Comparison of ENCODE assay signal across 8 cellular contexts in the genomic region with DNA sequence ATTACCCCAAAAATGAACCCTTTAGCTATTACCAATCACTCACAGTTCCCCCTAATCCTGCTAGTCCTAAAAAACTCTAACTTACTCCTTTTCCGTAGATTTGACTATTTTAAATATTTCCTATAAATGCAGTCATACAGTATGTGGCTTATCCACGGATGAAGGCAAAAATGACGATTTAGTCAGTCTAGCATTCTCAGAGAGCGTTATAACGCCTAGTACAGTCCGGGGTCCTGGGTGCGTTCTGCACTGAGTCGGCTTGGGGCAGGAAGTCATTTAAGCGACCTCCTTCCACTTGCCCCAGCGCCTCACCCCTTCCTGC. TPM values are rescaled to one million over a fixed set of nuclear protein-coding genes. Genes with fewer than 3 reads are reported as not detected.
DNase-seq lines count a peak whose midpoint lies in the region; ATAC-seq, FAIRE-seq and TF ChIP-seq lines count a peak whose summit lies in the region.

No MANE protein-coding gene starts in this region.

- H3K27me3 ChIP-seq in H7 (ENCODE audit: control insufficient read depth, insufficient read depth, low read length): no peaks in the 10 kb centered on the region
- no peaks in the 10 kb centered on the region for H3K27me3 ChIP-seq in tibial nerve

- no peak for TF ChIP-seq EP300 in tibial nerve (IDR thresholded peaks at IDR 0.05)

- H3K27ac ChIP-seq in kidney (ENCODE audit: low read depth in 2 of 2, low read length in 2 of 2): peak overlapping the region; percentile 97 to 98
- H3K27ac ChIP-seq in tibial nerve: peak overlapping the region; percentile 83 to 96 (median 88)

- H3K4me3 ChIP-seq in H7 (ENCODE audit: insufficient read depth, low read depth, low read length) (peak overlapping the region; percentile 92), kidney (ENCODE audit: low read length in 2 of 2) (peak overlapping the region; percentile 91 to 95), tibial nerve (peak overlapping the region; percentile 77 to 95 (median 82))

- H3K9ac ChIP-seq in kidney (ENCODE audit: low read length in 2 of 2): peak overlapping the region; percentile 88

- no peaks in the 10 kb centered on the region for H3K36me3 ChIP-seq in H7 (replicated peaks; ENCODE audit: control insufficient read depth, insufficient read depth, low read length)
- no peaks in the 10 kb centered on the region for H3K36me3 ChIP-seq in kidney (ENCODE audit: control insufficient read depth in 1 of 2, insufficient read depth in 2 of 2, low read length in 2 of 2)
- peaks cover 0 to 34% (median 0%) of the 10 kb centered on the region in 3 donors for H3K36me3 ChIP-seq in tibial nerve

- CTCF ChIA-PET in activated CD4-positive, alpha-beta memory T cell treated with anti-CD3 and anti-CD28 coated beads, Interleukin-2, amount 10 ng/mL, durations not matched to agents 7 days and 5 days (lab: Charles Lee): interaction anchor here (1.1 to 1.5 kb wide), 2 partner anchors 9 kb away, joined by 3 read pairs; no protein-coding TSS in a partner anchor
- CTCF ChIA-PET in GM10248 (lab: Yijun Ruan, JAX): interaction anchor here (1.1 kb wide), 1 partner anchor 15 kb away, joined by 3 read pairs; no protein-coding TSS in a partner anchor

- intact Hi-C loops in CD14-positive monocyte (cut with micrococcal nuclease) (loop anchor here (5.0 to 10.0 kb wide), 6 partner anchors 143 to 1003 kb away; a partner anchor contains a TSS), kidney (cut with DNase I) (no loop called here), sciatic nerve (cut with DNase I) (no loop called here)

- peaks cover 16% of the 10 kb centered on the region for H3K4me1 Mint-ChIP-seq in CD14-positive monocyte
- peaks cover 23% of the 10 kb centered on the region for H3K4me1 Mint-ChIP-seq in activated CD4-positive, alpha-beta memory T cell treated with anti-CD3 and anti-CD28 coated beads, Interleukin-2, amount 10 ng/mL, durations not matched to agents 7 days and 5 days

- H3K27me3 Mint-ChIP-seq in CD14-positive monocyte (ENCODE audit: low read depth in 3 of 3): peaks cover 0 to 4% (median 2%) of the 10 kb centered on the region in 3 donors
- no peaks in the 10 kb centered on the region for H3K27me3 Mint-ChIP-seq in activated CD4-positive, alpha-beta memory T cell treated with anti-CD3 and anti-CD28 coated beads, Interleukin-2, amount 10 ng/mL, durations not matched to agents 7 days and 5 days

- H3K36me3 Mint-ChIP-seq in CD14-positive monocyte: peaks cover 10 to 30% of the 10 kb centered on the region in 2 donors
- H3K36me3 Mint-ChIP-seq in activated CD4-positive, alpha-beta memory T cell treated with anti-CD3 and anti-CD28 coated beads, Interleukin-2, amount 10 ng/mL, durations not matched to agents 7 days and 5 days (ENCODE audit: low read depth): peaks cover 51% of the 10 kb centered on the region

- TF ChIP-seq POLR2A in tibial nerve (IDR thresholded peaks at IDR 0.05): no peak

- ATAC-seq in sciatic nerve: no peak

- H3K27ac Mint-ChIP-seq in CD14-positive monocyte: peak overlapping the region in 6 of 7 donors; percentile 92 to 99 (median 94)
- H3K27ac Mint-ChIP-seq in activated CD4-positive, alpha-beta memory T cell treated with anti-CD3 and anti-CD28 coated beads, Interleukin-2, amount 10 ng/mL, durations not matched to agents 7 days and 5 days: peak overlapping the region; percentile 96

- WGBS in tibial nerve, 2 donors: 0 to 1% methylated on average over 8 to 10 of the region's 10 CpGs

- H3K9me3 Mint-ChIP-seq in CD14-positive monocyte: peaks cover 13 to 56% (median 42%) of the 10 kb centered on the region in 7 donors
- H3K9me3 Mint-ChIP-seq in activated CD4-positive, alpha-beta memory T cell treated with anti-CD3 and anti-CD28 coated beads, Interleukin-2, amount 10 ng/mL, durations not matched to agents 7 days and 5 days: peaks cover 40% of the 10 kb centered on the region

- FAIRE-seq in kidney (lab: Jason Lieb, UNC): no peak

- TF ChIP-seq CTCF in CD14-positive monocyte (IDR thresholded peaks at IDR 0.05) (no peak), kidney (IDR thresholded peaks at IDR 0.05; ENCODE audit: borderline replicate concordance, extremely low read depth, insufficient read depth) (no peak), tibial nerve (IDR thresholded peaks at IDR 0.05) (no peak), GM10248 (IDR thresholded peaks at IDR 0.05; ENCODE audit: control extremely low read depth, extremely low read depth, low read depth, missing control alignments) (no peak)

- POLR2A ChIA-PET in activated CD4-positive, alpha-beta memory T cell treated with anti-CD3 and anti-CD28 coated beads, Interleukin-2, amount 10 ng/mL, durations not matched to agents 7 days and 5 days (lab: Charles Lee): interaction anchor here (0.7 to 1.5 kb wide), 14 partner anchors 9 to 1003 kb away, joined by 3 to 8 read pairs (median 4); a partner anchor contains a TSS
- POLR2A ChIA-PET in GM10248 (lab: Yijun Ruan, JAX): no interaction called here

- DNase-seq in CD14-positive monocyte (ENCODE audit: low spot score) (no peak), H7 (peak; percentile 85), kidney (no peak), tibial nerve (ENCODE audit: low spot score in 2 of 2) (no peak), pons (ENCODE audit: low spot score) (no peak), GM10248 (ENCODE audit: extremely low spot score) (no peak), sciatic nerve (ENCODE audit: low spot score) (no peak)
- no peak for DNase-seq in activated CD4-positive, alpha-beta memory T cell treated with anti-CD3 and anti-CD28 coated beads, Interleukin-2, amount 10 ng/mL, durations not matched to agents 7 days and 5 days

- H3K4me3 Mint-ChIP-seq in CD14-positive monocyte: peak overlapping the region; percentile 99
- H3K4me3 Mint-ChIP-seq in activated CD4-positive, alpha-beta memory T cell treated with anti-CD3 and anti-CD28 coated beads, Interleukin-2, amount 10 ng/mL, durations not matched to agents 7 days and 5 days: peak overlapping the region; percentile 99

- peaks cover 0 to 7% of the 10 kb centered on the region in 2 donors for H3K4me1 ChIP-seq in kidney (ENCODE audit: control insufficient read depth in 1 of 2, insufficient read depth in 1 of 2, low read depth in 1 of 2, low read length in 2 of 2)
- peaks cover 0 to 17% (median 3%) of the 10 kb centered on the region in 4 donors for H3K4me1 ChIP-seq in tibial nerve

- no peaks in the 10 kb centered on the region for H3K9me3 ChIP-seq in kidney (ENCODE audit: control insufficient read depth in 1 of 2, low read length in 2 of 2)
- H3K9me3 ChIP-seq in tibial nerve: peaks cover 0 to 7% (median 0%) of the 10 kb centered on the region in 4 donors

RNA-seq across cellular contexts. Expression of a gene that starts 0.5 kb away (rescaled TPM):
- polyA plus RNA-seq in CD14-positive monocyte (1 to 10 TPM; 2.8 to 4.2 TPM), kidney (ENCODE audit: insufficient read depth, low read depth, low replicate concordance) (4.3 TPM)
- 2.0 and 3.9 TPM in 2 replicates for total RNA-seq in H7 (2014; rRNA removed; shearing (Covaris generic))
- 10 to 100 TPM; 10.1 to 11.3 TPM for total RNA-seq in activated CD4-positive, alpha-beta memory T cell treated with anti-CD3 and anti-CD28 coated beads, Interleukin-2, amount 10 ng/mL, durations not matched to agents 7 days and 5 days
- total RNA-seq in kidney (11.5 TPM), tibial nerve (10 to 100 TPM in 2 of 4 donors, 1 to 10 TPM in 2; 7.5 to 14.3 (median 10.0) TPM), sciatic nerve (12.9 TPM)

RNA-seq across cellular contexts. Expression of a gene that starts 7.2 kb away (rescaled TPM):
- polyA plus RNA-seq in CD14-positive monocyte (1 to 10 TPM; 1.4 to 2.6 TPM), kidney (ENCODE audit: insufficient read depth, low read depth, low replicate concordance) (4.6 TPM)
- 0.48 and 1.5 TPM in 2 replicates for total RNA-seq in H7 (2014; rRNA removed; shearing (Covaris generic))
- 1 to 10 TPM; 8.4 to 9.8 TPM for total RNA-seq in activated CD4-positive, alpha-beta memory T cell treated with anti-CD3 and anti-CD28 coated beads, Interleukin-2, amount 10 ng/mL, durations not matched to agents 7 days and 5 days
- total RNA-seq in kidney (23.7 TPM), tibial nerve (10 to 100 TPM in 3 of 4 donors, 1 to 10 TPM in 1; 5.1 to 19.7 (median 13.6) TPM), sciatic nerve (24.7 TPM)

RNA-seq across cellular contexts. Expression of a gene that starts 45.0 kb away (rescaled TPM):
- polyA plus RNA-seq in CD14-positive monocyte (10 to 100 TPM; 23.2 to 25.5 TPM), kidney (ENCODE audit: insufficient read depth, low read depth, low replicate concordance) (25.8 TPM)
- total RNA-seq in H7 (2014; rRNA removed; shearing (Covaris generic)): 0.03 TPM in 1 of 2 replicates, not detected in the other
- 1 to 10 TPM; 9.0 to 9.4 TPM for total RNA-seq in activated CD4-positive, alpha-beta memory T cell treated with anti-CD3 and anti-CD28 coated beads, Interleukin-2, amount 10 ng/mL, durations not matched to agents 7 days and 5 days
- total RNA-seq in kidney (10.2 TPM), tibial nerve (1 to 10 TPM; 5.7 to 8.4 (median 6.3) TPM), sciatic nerve (16.2 TPM)

Comparison
In these comparisons a context has a peak if more than half of its experiments do, and no peak if none do; other contexts are left out.
1. intact Hi-C loops: an anchor here in CD14-positive monocyte (5.0 to 10.0 kb wide); none called in kidney and sciatic nerve.